13 cellular contexts compared by ENCODE assay signal in genomic region chr1:116754203-116754977, GRCh38. TPM values are rescaled to one million over a fixed set of nuclear protein-coding genes. Genes with fewer than 3 reads are reported as not detected.
DNase-seq lines count a peak whose midpoint lies in the region; ATAC-seq and TF ChIP-seq lines count a peak whose summit lies in the region.
"Had no signal": no experiment of that assay in that cellular context is flagged by ENCODE, and none has a peak within 500 bp of the region (broad histone marks: within the 10 kb centered on the region; RNA-seq: fewer than 3 reads in every experiment).

Gene CD2 (plus strand): TSS chr1:116754430. CDS start chr1:116754493, 63 bp downstream.

- H3K4me3 Mint-ChIP-seq in IgD-negative memory B cell, result peak within 1 kb of the TSS in 2 of 4 donors; percentile 74
- peak within 1 kb of the TSS; percentile 95 for H3K4me3 Mint-ChIP-seq in T-helper 2 cell treated with Interferon-gamma antibody and Interleukin-4, amounts not matched to agents 5 μg/mL and 100 μg/mL, for 36 hours
- peak within 1 kb of the TSS; percentile 99 for H3K4me3 Mint-ChIP-seq in activated naive CD8-positive, alpha-beta T cell treated with anti-CD3 and anti-CD28 coated beads for 36 hours

- peak within 1 kb of the TSS in 2 of 3 donors; percentile 76 to 82 for H3K27ac Mint-ChIP-seq in IgD-negative memory B cell
- peak within 1 kb of the TSS; percentile 90 for H3K27ac Mint-ChIP-seq in T-helper 2 cell treated with Interferon-gamma antibody and Interleukin-4, amounts not matched to agents 5 μg/mL and 100 μg/mL, for 36 hours
- H3K27ac Mint-ChIP-seq in activated naive CD8-positive, alpha-beta T cell treated with anti-CD3 and anti-CD28 coated beads for 36 hours, result peak within 1 kb of the TSS; percentile 98

- peak within 1 kb of the TSS; percentile 33 to 82 (median 73) for H3K27ac ChIP-seq in spleen
- H3K27ac ChIP-seq: SJSA1 had no signal

- DNase-seq in T-helper 2 cell treated with Interferon-gamma antibody and Interleukin-4, amounts not matched to agents 5 μg/mL and 100 μg/mL, for 36 hours (ENCODE audit: low spot score), result peak; percentile 53
- DNase-seq in activated naive CD8-positive, alpha-beta T cell treated with anti-CD3 and anti-CD28 coated beads for 36 hours, result no peak
- DNase-seq in spleen (no peak), NCI-H2171 (lab: John Stamatoyannopoulos, UW) (no peak), globus pallidus (ENCODE audit: low spot score) (no peak), KBM-7 (no peak), Right ventricle myocardium superior (no peak)
- DNase-seq: Calu3 had no signal

- TF ChIP-seq POLR2A in spleen (IDR thresholded peaks at IDR 0.05), result no peak

- WGBS in spleen, 5 donors, result 61 to 67% (median 63%) methylated on average over 7 of the region's 7 CpGs

- H3K4me1 ChIP-seq in spleen, result peaks cover 0 to 36% (median 10%) of the 10 kb centered on the region in 6 donors
- H3K4me1 ChIP-seq: SJSA1 had no signal

- no peaks in the 10 kb centered on the region for H3K36me3 ChIP-seq in spleen
- H3K36me3 ChIP-seq: SJSA1 had no signal

- H3K27me3 Mint-ChIP-seq in IgD-negative memory B cell, result no peaks in the 10 kb centered on the region
- no peaks in the 10 kb centered on the region for H3K27me3 Mint-ChIP-seq in T-helper 2 cell treated with Interferon-gamma antibody and Interleukin-4, amounts not matched to agents 5 μg/mL and 100 μg/mL, for 36 hours (ENCODE audit: low read depth)
- no peaks in the 10 kb centered on the region for H3K27me3 Mint-ChIP-seq in activated naive CD8-positive, alpha-beta T cell treated with anti-CD3 and anti-CD28 coated beads for 36 hours

- H3K9me3 Mint-ChIP-seq in IgD-negative memory B cell, result peaks cover 1 to 5% (median 1%) of the 10 kb centered on the region in 3 donors
- H3K9me3 Mint-ChIP-seq in T-helper 2 cell treated with Interferon-gamma antibody and Interleukin-4, amounts not matched to agents 5 μg/mL and 100 μg/mL, for 36 hours, result peaks cover 11% of the 10 kb centered on the region
- H3K9me3 Mint-ChIP-seq in activated naive CD8-positive, alpha-beta T cell treated with anti-CD3 and anti-CD28 coated beads for 36 hours, result peaks cover 7% of the 10 kb centered on the region

- intact Hi-C loops in spleen (cut with DNase I; ENCODE audit: low total_unique reads), result no loop called here
- intact Hi-C loops in Right ventricle myocardium superior (cut with DNase I), result no loop called here

- no peak for ATAC-seq in Right ventricle myocardium superior (ENCODE audit: poor library complexity)
- ATAC-seq: GM12878 had no signal

- in situ Hi-C loops in KBM-7 (cut with MboI; ENCODE audit: low pct_unique_long_range_greater_than_20kb, low sequenced_read_pairs), result no loop called here

- H3K4me1 Mint-ChIP-seq in IgD-negative memory B cell, result peaks cover 0 to 5% (median 0%) of the 10 kb centered on the region in 3 donors
- peaks cover 34% of the 10 kb centered on the region for H3K4me1 Mint-ChIP-seq in T-helper 2 cell treated with Interferon-gamma antibody and Interleukin-4, amounts not matched to agents 5 μg/mL and 100 μg/mL, for 36 hours (ENCODE audit: low read depth)
- peaks cover 23% of the 10 kb centered on the region for H3K4me1 Mint-ChIP-seq in activated naive CD8-positive, alpha-beta T cell treated with anti-CD3 and anti-CD28 coated beads for 36 hours

- peaks cover 0 to 7% (median 4%) of the 10 kb centered on the region in 8 donors for H3K9me3 ChIP-seq in spleen
- H3K9me3 ChIP-seq: SJSA1 had no signal

- no peaks in the 10 kb centered on the region for H3K27me3 ChIP-seq in spleen (replicated peaks in 1 of 7)
- H3K27me3 ChIP-seq: SJSA1 had no signal

- H3K4me3 ChIP-seq in spleen, result peak within 1 kb of the TSS; percentile 28 to 65 (median 38)
- H3K4me3 ChIP-seq: GM12878, SJSA1 had no signal

- H3K36me3 Mint-ChIP-seq in IgD-negative memory B cell, result no peaks in the 10 kb centered on the region
- peaks cover 60% of the 10 kb centered on the region for H3K36me3 Mint-ChIP-seq in T-helper 2 cell treated with Interferon-gamma antibody and Interleukin-4, amounts not matched to agents 5 μg/mL and 100 μg/mL, for 36 hours (ENCODE audit: low read depth)
- peaks cover 62% of the 10 kb centered on the region for H3K36me3 Mint-ChIP-seq in activated naive CD8-positive, alpha-beta T cell treated with anti-CD3 and anti-CD28 coated beads for 36 hours

- no peak for TF ChIP-seq CTCF in spleen (IDR thresholded peaks at IDR 0.05 in 8 of 11, conservative IDR thresholded peaks at IDR 0.05 in 3 of 11)

RNA-seq across cellular contexts. Expression of gene CD2, which starts in this region (rescaled TPM):
- polyA plus RNA-seq in IgD-negative memory B cell, result 6.6 TPM
- total RNA-seq in activated naive CD8-positive, alpha-beta T cell treated with anti-CD3 and anti-CD28 coated beads for 36 hours, result 100 to 1,000 TPM; 291 TPM
- total RNA-seq in spleen, result 10 to 100 TPM; 24.4 to 50.5 (median 35.4) TPM
- 10 to 100 TPM; 21.6 to 25.5 (median 21.8) TPM for polyA plus RNA-seq in spleen
- 0.51 TPM for total RNA-seq in Right ventricle myocardium superior
- total RNA-seq: Calu3, lung microvascular endothelial cell, renal cortical epithelial cell, SJSA1 had no signal

Comparison
In these comparisons a context has a peak if more than half of its experiments do, and no peak if none do; other contexts are left out.
1. RNA of gene CD2 (total RNA-seq): 291 TPM in activated naive CD8-positive, alpha-beta T cell treated with anti-CD3 and anti-CD28 coated beads for 36 hours and 24.4 to 50.5 TPM in spleen; 0.51 TPM in Right ventricle myocardium superior (single experiment); every median in the first group is over 10 times any median in the second.
2. RNA of gene CD2 (total RNA-seq): 291 TPM in activated naive CD8-positive, alpha-beta T cell treated with anti-CD3 and anti-CD28 coated beads for 36 hours; 24.4 to 50.5 TPM in spleen; every median in the first group is over 4 times any median in the second.
3. Peak in every context shown above with its lines, with median percentiles within 50 percentile points of each other: H3K27ac Mint-ChIP-seq.